In the genomic region with DNA sequence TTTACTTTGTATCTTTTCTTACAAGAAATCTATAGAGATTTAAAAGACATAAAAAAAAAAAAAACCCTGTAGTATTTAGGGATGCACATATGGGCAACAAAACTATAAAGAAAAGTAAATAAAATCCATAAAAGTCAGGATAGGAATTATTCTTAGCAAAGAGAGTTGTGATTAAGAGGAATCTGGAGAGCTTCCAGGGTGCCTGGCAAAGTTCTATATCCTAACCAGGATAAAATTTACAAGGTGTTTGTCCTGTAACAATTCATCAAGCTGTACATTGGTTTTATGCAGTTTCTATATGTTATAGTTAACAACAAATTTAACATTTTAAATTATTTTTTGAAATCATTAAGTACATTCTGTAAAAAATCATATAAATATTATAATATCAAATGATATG, we compare ENCODE assay signal across 27 cellular contexts. TPM values are rescaled to one million over a fixed set of nuclear protein-coding genes. Genes with fewer than 3 reads are reported as not detected.
DNase-seq lines count a peak whose midpoint lies in the region; ATAC-seq and TF ChIP-seq lines count a peak whose summit lies in the region.
"Had no signal": no experiment of that assay in that cellular context is flagged by ENCODE, and none has a peak within 500 bp of the region (broad histone marks: within the 10 kb centered on the region; RNA-seq: fewer than 3 reads in every experiment).

No MANE protein-coding gene starts in this region.

- H3K9me3 Mint-ChIP-seq in MCF 10A (ENCODE audit: unreplicated experiment) = no peaks in the 10 kb centered on the region
- H3K9me3 Mint-ChIP-seq: effector memory CD8-positive, alpha-beta T cell; WTC11 had no signal

- H4K20me1 ChIP-seq in mammary epithelial cell (ENCODE audit: insufficient read depth, low read length) = no peaks in the 10 kb centered on the region

- peaks cover 68% of the 10 kb centered on the region for H3K79me2 ChIP-seq in mammary epithelial cell (ENCODE audit: insufficient read depth, low read length)

- POLR2A ChIA-PET in MCF 10A (lab: Yijun Ruan, JAX) = interaction anchor here (0.7 to 4.4 kb wide), 6 partner anchors 7 to 653 kb away, joined by 3 to 25 read pairs (median 4); a partner anchor contains a TSS

- H3K9ac ChIP-seq in mammary epithelial cell (ENCODE audit: insufficient read depth, low read length) = no peak overlapping the region
- H3K9ac ChIP-seq in adipocyte (ENCODE audit: low read length) = no peak overlapping the region
- H3K9ac ChIP-seq: KMS-11 had no signal

- no peak overlapping the region for H2AFZ ChIP-seq in mammary epithelial cell (ENCODE audit: low read depth, low read length)
- H2AFZ ChIP-seq: PC-9 had no signal

- intact Hi-C loops in MCF 10A (cut with micrococcal nuclease) = no loop called here
- intact Hi-C loops in mammary epithelial cell (cut with micrococcal nuclease) = no loop called here

- peaks cover 18% of the 10 kb centered on the region for H3K4me1 Mint-ChIP-seq in MCF 10A (ENCODE audit: insufficient read depth, unreplicated experiment)

- H3K27me3 ChIP-seq in mammary epithelial cell (ENCODE audit: insufficient read depth, low read length) (no peaks in the 10 kb centered on the region), adipocyte (replicated peaks; ENCODE audit: control insufficient read depth, insufficient read depth, low read length) (no peaks in the 10 kb centered on the region)
- H3K27me3 ChIP-seq: adrenal gland, gastroesophageal sphincter had no signal

- in situ Hi-C loops in mammary epithelial cell (cut with MboI; ENCODE audit: low sequenced_read_pairs in 2 of 2) (no loop called here), G401 (cut with HindIII; ENCODE audit: low sequenced_read_pairs) (no loop called here)

- ATAC-seq in activated CD4-positive, CD25-positive, alpha-beta regulatory T cell treated with anti-CD3 and anti-CD28 coated beads, Interleukin-2, amount 50 U/mL, for 24 hours = no peak
- ATAC-seq: activated CD8-positive, alpha-beta memory T cell treated with anti-CD3 and anti-CD28 coated beads, Interleukin-2, amount 10 ng/mL, durations not matched to agents 7 days and 5 days; effector memory CD8-positive, alpha-beta T cell; gastroesophageal sphincter; WTC11 had no signal

- CTCF ChIA-PET in MCF 10A (lab: Yijun Ruan, JAX) = interaction anchor here (0.5 to 1.8 kb wide), 4 partner anchors 12 to 600 kb away, joined by 3 to 6 read pairs (median 4); no protein-coding TSS in a partner anchor
- CTCF ChIA-PET in mammary epithelial cell (lab: Charles Lee; ENCODE audit: low non-redundant PET) = interaction anchor here (0.6 kb wide), 1 partner anchor 75 kb away, joined by 4 read pairs; a partner anchor contains a TSS

- dilution Hi-C loops in mammary epithelial cell (cut with HindIII; ENCODE audit: low sequenced_read_pairs) = no loop called here

- no peak overlapping the region for H3K4me3 Mint-ChIP-seq in MCF 10A (ENCODE audit: unreplicated experiment)
- H3K4me3 Mint-ChIP-seq: activated CD8-positive, alpha-beta memory T cell treated with anti-CD3 and anti-CD28 coated beads, Interleukin-2, amount 10 ng/mL, durations not matched to agents 7 days and 5 days; effector memory CD8-positive, alpha-beta T cell; WTC11 had no signal

- H3K27ac ChIP-seq in mammary epithelial cell (ENCODE audit: insufficient read depth, low read depth, low read length) = no peak overlapping the region
- H3K27ac ChIP-seq: adrenal gland, coronary artery, gastroesophageal sphincter, KMS-11, left ventricle myocardium inferior, PC-9 had no signal

- H3K36me3 ChIP-seq in mammary epithelial cell (ENCODE audit: insufficient read depth, low read length) = peaks cover 4% of the 10 kb centered on the region
- peaks cover 29% of the 10 kb centered on the region for H3K36me3 ChIP-seq in adipocyte (ENCODE audit: control insufficient read depth, insufficient read depth, low read length, severe bottlenecking)

- DNase-seq in MCF 10A (ENCODE audit: unreplicated experiment) (no peak), mammary epithelial cell (no peak), adipocyte (ENCODE audit: low read depth) (peak; percentile 40), fibroblast of the aortic adventitia (ENCODE audit: low read depth) (peak; percentile 43), superior temporal gyrus (ENCODE audit: extremely low spot score) (peak; percentile 40), NCI-H2107 (lab: John Stamatoyannopoulos, UW) (no peak), G401 (ENCODE audit: low spot score) (no peak)
- DNase-seq: activated CD8-positive, alpha-beta memory T cell treated with anti-CD3 and anti-CD28 coated beads, Interleukin-2, amount 10 ng/mL, durations not matched to agents 7 days and 5 days; activated naive CD4-positive, alpha-beta T cell; activated T-cell treated with anti-CD3 and anti-CD28 coated beads, Interleukin-2, amount 50 U/mL, for 48 hours; adrenal gland; DMS79; effector memory CD8-positive, alpha-beta T cell; left ventricle myocardium inferior; NCI-H1694 treated with DMSO at 0.1 percent for 48 hours; NCI-H2171; NCI-H524; NK-92 treated with Interleukin-12 subunit alpha and Interleukin-12 subunit beta, amount 100 ng/mL, for 24 hours; PC-9; SHP77 treated with DMSO at 0.1 percent for 48 hours; T1000; trophoblast cell had no signal

- peak overlapping the region; percentile 61 for H3K27ac Mint-ChIP-seq in MCF 10A (ENCODE audit: low read depth, unreplicated experiment)
- H3K27ac Mint-ChIP-seq: activated CD8-positive, alpha-beta memory T cell treated with anti-CD3 and anti-CD28 coated beads, Interleukin-2, amount 10 ng/mL, durations not matched to agents 7 days and 5 days had no signal

- no peaks in the 10 kb centered on the region for H3K9me3 ChIP-seq in mammary epithelial cell (replicated peaks; ENCODE audit: insufficient read depth, low read length)
- no peaks in the 10 kb centered on the region for H3K9me3 ChIP-seq in adipocyte (ENCODE audit: control insufficient read depth, low read length)
- H3K9me3 ChIP-seq: adrenal gland, gastroesophageal sphincter, left ventricle myocardium inferior had no signal

- H3K36me3 Mint-ChIP-seq in MCF 10A (ENCODE audit: insufficient read depth, unreplicated experiment) = no peaks in the 10 kb centered on the region
- H3K36me3 Mint-ChIP-seq: WTC11 had no signal

- peaks cover 15% of the 10 kb centered on the region for H3K4me1 ChIP-seq in mammary epithelial cell (ENCODE audit: insufficient read depth, low read length)
- H3K4me1 ChIP-seq in adipocyte (ENCODE audit: control insufficient read depth, insufficient read depth, low read length) = peaks cover 29% of the 10 kb centered on the region

- BruUV-seq in MCF 10A (replicated peaks; lab: Mats Ljungman, UMichigan) (no TSS peak), mammary epithelial cell (replicated peaks; lab: Mats Ljungman, UMichigan) (no TSS peak)

- no peak overlapping the region for H3K4me3 ChIP-seq in mammary epithelial cell (replicated peaks in 1 of 3; ENCODE audit: insufficient read depth in 1 of 3, low read depth in 2 of 3, low read length in 3 of 3)
- H3K4me3 ChIP-seq in adipocyte (ENCODE audit: low read length) = no peak overlapping the region
- no peak overlapping the region for H3K4me3 ChIP-seq in fibroblast of the aortic adventitia (ENCODE audit: low read depth, low read length)
- H3K4me3 ChIP-seq: adrenal gland, coronary artery, gastroesophageal sphincter, left ventricle myocardium inferior, PC-9 had no signal

- H3K27me3 Mint-ChIP-seq in MCF 10A (ENCODE audit: insufficient read depth, unreplicated experiment) = no peaks in the 10 kb centered on the region
- H3K27me3 Mint-ChIP-seq: activated CD8-positive, alpha-beta memory T cell treated with anti-CD3 and anti-CD28 coated beads, Interleukin-2, amount 10 ng/mL, durations not matched to agents 7 days and 5 days; effector memory CD8-positive, alpha-beta T cell had no signal

- no peak overlapping the region for H3K4me2 ChIP-seq in mammary epithelial cell (ENCODE audit: insufficient read depth, low read depth, low read length)
- H3K4me2 ChIP-seq: PC-9 had no signal

- TF ChIP-seq CTCF in MCF 10A (IDR thresholded peaks at IDR 0.05; ENCODE audit: unreplicated experiment) = no peak
- TF ChIP-seq CTCF in mammary epithelial cell (conservative IDR thresholded peaks at IDR 0.05 in 1 of 2, IDR thresholded peaks at IDR 0.05 in 1 of 2; ENCODE audit: extremely low read depth in 1 of 2, insufficient read depth in 1 of 2, low read depth in 1 of 2, low read length in 2 of 2) = no peak
- TF ChIP-seq CTCF in fibroblast of the aortic adventitia (IDR thresholded peaks at IDR 0.05; ENCODE audit: insufficient read depth, low read length) = no peak

RNA-seq across cellular contexts. Expression of a gene that starts 7.9 kb away (rescaled TPM):
- total RNA-seq in MCF 10A (2022) = 19.6 and 32.3 TPM in 2 replicates
- total RNA-seq in mammary epithelial cell = 10 to 100 TPM; 26.2 to 30.3 TPM
- polyA plus RNA-seq in mammary epithelial cell = 6.8 TPM
- polyA minus RNA-seq in mammary epithelial cell = 7.8 TPM
- 45.7 and 48.9 TPM in 2 replicates for total RNA-seq in fibroblast of the aortic adventitia (ENCODE audit: low replicate concordance)
- total RNA-seq in G401 (2014; rRNA removed; shearing (Covaris generic)) = 8.6 and 12.3 TPM in 2 replicates

Comparison
In these comparisons a context has a peak if more than half of its experiments do, and no peak if none do; other contexts are left out.
1. DNase-seq: peak in adipocyte (single experiment), fibroblast of the aortic adventitia (single experiment) and superior temporal gyrus (single experiment); none in MCF 10A (single experiment), mammary epithelial cell (single experiment), NCI-H2107 (single experiment) and G401 (single experiment).